ENCODE assay signal across 8 cellular contexts in the genomic region with DNA sequence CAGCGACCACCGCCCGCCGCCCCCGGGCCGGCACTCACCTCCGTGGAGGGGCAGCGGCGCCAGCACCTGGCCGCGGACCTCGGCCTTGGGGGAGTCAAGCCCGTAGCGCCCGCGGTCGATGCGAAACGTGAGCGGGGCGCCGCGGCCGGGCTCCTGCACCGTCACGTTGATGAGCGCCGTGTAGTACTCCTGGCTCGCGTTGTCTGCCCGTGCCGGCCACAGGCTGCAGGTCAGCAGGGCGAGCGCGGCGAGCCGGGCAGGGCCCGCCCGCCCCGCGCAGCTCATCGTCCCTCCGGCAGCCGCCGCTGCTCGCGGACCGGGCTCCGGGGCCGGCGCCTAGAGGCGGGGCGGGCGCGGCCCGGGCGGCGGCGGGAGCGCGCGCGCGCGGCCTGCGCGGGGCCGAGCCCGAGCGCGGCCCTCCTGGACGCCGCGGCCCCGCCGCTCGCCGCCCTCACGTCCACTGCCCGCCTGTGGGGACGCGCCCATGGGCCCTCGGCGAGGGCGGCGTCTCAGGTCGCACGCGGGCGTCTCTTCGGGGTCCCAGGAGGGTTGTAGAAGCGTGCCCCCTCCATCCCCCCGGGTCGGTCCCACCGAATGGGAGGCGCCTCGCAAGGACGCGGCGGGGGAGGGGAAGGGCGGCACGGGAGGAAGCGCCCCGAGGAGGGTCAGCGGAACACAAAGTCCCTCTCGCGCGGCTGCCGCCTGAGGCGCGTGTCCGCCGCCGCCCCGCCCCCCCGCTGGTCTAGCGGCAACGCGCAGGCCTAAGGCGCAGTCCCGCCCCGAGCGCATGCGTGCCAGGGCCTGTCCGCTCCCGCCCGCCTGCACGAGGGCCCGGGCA. TPM values are rescaled to one million over a fixed set of nuclear protein-coding genes. Genes with fewer than 3 reads are reported as not detected.
A peak's percentile ranks its signal among the peaks of the same experiment; 100 is the strongest.
DNase-seq lines count a peak whose midpoint lies in the region; ATAC-seq and TF ChIP-seq lines count a peak whose summit lies in the region.

A gene with protein sequence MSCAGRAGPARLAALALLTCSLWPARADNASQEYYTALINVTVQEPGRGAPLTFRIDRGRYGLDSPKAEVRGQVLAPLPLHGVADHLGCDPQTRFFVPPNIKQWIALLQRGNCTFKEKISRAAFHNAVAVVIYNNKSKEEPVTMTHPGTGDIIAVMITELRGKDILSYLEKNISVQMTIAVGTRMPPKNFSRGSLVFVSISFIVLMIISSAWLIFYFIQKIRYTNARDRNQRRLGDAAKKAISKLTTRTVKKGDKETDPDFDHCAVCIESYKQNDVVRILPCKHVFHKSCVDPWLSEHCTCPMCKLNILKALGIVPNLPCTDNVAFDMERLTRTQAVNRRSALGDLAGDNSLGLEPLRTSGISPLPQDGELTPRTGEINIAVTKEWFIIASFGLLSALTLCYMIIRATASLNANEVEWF (minus strand): TSS at position 342 of the 838 bp plus-strand sequence. CDS start 57 bp downstream, at position 285.

- ATAC-seq in stimulated activated naive CD8-positive, alpha-beta T cell treated with anti-CD3 and anti-CD28 coated beads, Interleukin-15, amount 100 ng/mL, for 72 hours = peak; percentile 90

- H3K9ac ChIP-seq in KMS-11 (peak within 1 kb of the TSS; percentile 61; the same call in 1 of the 2 replicates), SK-N-MC (ENCODE audit: insufficient read length) (peak within 1 kb of the TSS; percentile 89), neural progenitor cell (peak within 1 kb of the TSS; percentile 72)

- H4K20me1 ChIP-seq in KMS-11 (ENCODE audit: insufficient read depth) (no peaks in the 10 kb centered on the region), neural progenitor cell (ENCODE audit: low read depth) (peaks cover 42% of the 10 kb centered on the region)

- H3K9me3 Mint-ChIP-seq in activated naive CD4-positive, alpha-beta T cell treated with anti-CD3 and anti-CD28 coated beads, Interleukin-2, amount 10 ng/mL, durations not matched to agents 7 days and 5 days = peaks cover 3% of the 10 kb centered on the region
- H3K9me3 Mint-ChIP-seq in neural progenitor cell = peaks cover 15% of the 10 kb centered on the region
- peaks cover 4 to 15% of the 10 kb centered on the region in 2 donors for H3K9me3 Mint-ChIP-seq in stimulated activated naive CD8-positive, alpha-beta T cell treated with anti-CD3 and anti-CD28 coated beads, Interleukin-15, amount 100 ng/mL, for 72 hours

- no peaks in the 10 kb centered on the region for H3K36me3 ChIP-seq in KMS-11 (ENCODE audit: insufficient read depth)
- no peaks in the 10 kb centered on the region for H3K36me3 ChIP-seq in SK-N-MC (ENCODE audit: insufficient read depth, low read length)
- H3K36me3 ChIP-seq in neural progenitor cell = no peaks in the 10 kb centered on the region

- TF ChIP-seq CTCF in KMS-11 (conservative IDR thresholded peaks at IDR 0.05; ENCODE audit: low read depth, low read length) = no peak
- TF ChIP-seq CTCF in neural progenitor cell (IDR thresholded peaks at IDR 0.05) = no peak

- H3F3A ChIP-seq in neural progenitor cell (ENCODE audit: low read depth) = peaks cover 38% of the 10 kb centered on the region

- DNase-seq in NK-92 treated with Interleukin-12 subunit alpha and Interleukin-12 subunit beta, amount 100 ng/mL, for 24 hours (lab: John Stamatoyannopoulos, UW) = peak; percentile 78
- no peak for DNase-seq in NK-92 (lab: John Stamatoyannopoulos, UW; ENCODE audit: unreplicated experiment)
- DNase-seq in SK-N-MC (ENCODE audit: low read depth, low spot score) = no peak
- DNase-seq in activated naive CD4-positive, alpha-beta T cell treated with anti-CD3 and anti-CD28 coated beads, Interleukin-2, amount 10 ng/mL, durations not matched to agents 7 days and 5 days = peak; percentile 81
- peak; percentile 89 for DNase-seq in foreskin melanocyte
- DNase-seq in neural progenitor cell (ENCODE audit: low spot score) = peak; percentile 97
- DNase-seq in stimulated activated naive CD8-positive, alpha-beta T cell treated with anti-CD3 and anti-CD28 coated beads, Interleukin-15, amount 100 ng/mL, for 72 hours = peak; percentile 92 to 93

- peak within 1 kb of the TSS; percentile 29; the same call in 1 of the 2 replicates for H3K4me2 ChIP-seq in KMS-11
- peak within 1 kb of the TSS; percentile 88 for H3K4me2 ChIP-seq in neural progenitor cell

- no peak within 1 kb of the TSS for H3K27ac Mint-ChIP-seq in activated naive CD4-positive, alpha-beta T cell treated with anti-CD3 and anti-CD28 coated beads, Interleukin-2, amount 10 ng/mL, durations not matched to agents 7 days and 5 days
- peak within 1 kb of the TSS; percentile 99 for H3K27ac Mint-ChIP-seq in neural progenitor cell
- H3K27ac Mint-ChIP-seq in stimulated activated naive CD8-positive, alpha-beta T cell treated with anti-CD3 and anti-CD28 coated beads, Interleukin-15, amount 100 ng/mL, for 72 hours = peak within 1 kb of the TSS; percentile 48 to 90

- H3K4me1 ChIP-seq in KMS-11 (ENCODE audit: low read depth, poor library complexity, severe bottlenecking) (no peaks in the 10 kb centered on the region), neural progenitor cell (peaks cover 35% of the 10 kb centered on the region)

- no peaks in the 10 kb centered on the region for H3K36me3 Mint-ChIP-seq in activated naive CD4-positive, alpha-beta T cell treated with anti-CD3 and anti-CD28 coated beads, Interleukin-2, amount 10 ng/mL, durations not matched to agents 7 days and 5 days
- H3K36me3 Mint-ChIP-seq in neural progenitor cell = peaks cover 9% of the 10 kb centered on the region

- H3K79me2 ChIP-seq in KMS-11 (ENCODE audit: insufficient read depth, low read depth) = no peaks in the 10 kb centered on the region
- peaks cover 48% of the 10 kb centered on the region for H3K79me2 ChIP-seq in neural progenitor cell (ENCODE audit: low read depth)

- H3K27me3 Mint-ChIP-seq in activated naive CD4-positive, alpha-beta T cell treated with anti-CD3 and anti-CD28 coated beads, Interleukin-2, amount 10 ng/mL, durations not matched to agents 7 days and 5 days = peaks cover 52% of the 10 kb centered on the region
- H3K27me3 Mint-ChIP-seq in neural progenitor cell (ENCODE audit: insufficient read depth, low read depth) = peaks cover 8% of the 10 kb centered on the region
- H3K27me3 Mint-ChIP-seq in stimulated activated naive CD8-positive, alpha-beta T cell treated with anti-CD3 and anti-CD28 coated beads, Interleukin-15, amount 100 ng/mL, for 72 hours = no peaks in the 10 kb centered on the region

- 0 out of 2 replicates have a peak, but pooled peaks cover 2% of the 10 kb centered on the region for H3K27me3 ChIP-seq in KMS-11 (ENCODE audit: insufficient read depth, low read depth)
- H3K27me3 ChIP-seq in neural progenitor cell = peaks cover 17% of the 10 kb centered on the region

- H3K4me3 Mint-ChIP-seq in activated naive CD4-positive, alpha-beta T cell treated with anti-CD3 and anti-CD28 coated beads, Interleukin-2, amount 10 ng/mL, durations not matched to agents 7 days and 5 days = peak within 1 kb of the TSS; percentile 73
- H3K4me3 Mint-ChIP-seq in neural progenitor cell = peak within 1 kb of the TSS; percentile 99
- H3K4me3 Mint-ChIP-seq in stimulated activated naive CD8-positive, alpha-beta T cell treated with anti-CD3 and anti-CD28 coated beads, Interleukin-15, amount 100 ng/mL, for 72 hours = peak within 1 kb of the TSS; percentile 89

- H3K9me3 ChIP-seq in SK-N-MC (ENCODE audit: low read depth, low read length) (peaks cover 8% of the 10 kb centered on the region; the same call in 1 of the 2 replicates), neural progenitor cell (ENCODE audit: low read depth) (peaks cover 9% of the 10 kb centered on the region)

- CTCF ChIA-PET in activated naive CD4-positive, alpha-beta T cell treated with anti-CD3 and anti-CD28 coated beads, Interleukin-2, amount 10 ng/mL, durations not matched to agents 7 days and 5 days (lab: Charles Lee) = no interaction called here

- H3K4me1 Mint-ChIP-seq in activated naive CD4-positive, alpha-beta T cell treated with anti-CD3 and anti-CD28 coated beads, Interleukin-2, amount 10 ng/mL, durations not matched to agents 7 days and 5 days = peaks cover 24% of the 10 kb centered on the region
- H3K4me1 Mint-ChIP-seq in neural progenitor cell = peaks cover 39% of the 10 kb centered on the region
- peaks cover 27% of the 10 kb centered on the region for H3K4me1 Mint-ChIP-seq in stimulated activated naive CD8-positive, alpha-beta T cell treated with anti-CD3 and anti-CD28 coated beads, Interleukin-15, amount 100 ng/mL, for 72 hours

- H3K4me3 ChIP-seq in KMS-11 (IDR thresholded peaks at IDR 0.05; ENCODE audit: insufficient read depth, low read depth, low read length) = no peak within 1 kb of the TSS
- peak within 1 kb of the TSS; percentile 82 for H3K4me3 ChIP-seq in SK-N-MC
- H3K4me3 ChIP-seq in neural progenitor cell = peak within 1 kb of the TSS; percentile 86

- H3K27ac ChIP-seq in KMS-11 = no peak within 1 kb of the TSS; the same call in 1 of the 2 replicates
- H3K27ac ChIP-seq in SK-N-MC = peak within 1 kb of the TSS; percentile 73; the same call in 1 of the 2 replicates
- peak within 1 kb of the TSS; percentile 93 for H3K27ac ChIP-seq in neural progenitor cell

- H2AFZ ChIP-seq in KMS-11 (ENCODE audit: low read depth) = peak within 1 kb of the TSS; percentile 59; the same call in 1 of the 2 replicates
- peak within 1 kb of the TSS; percentile 89 for H2AFZ ChIP-seq in neural progenitor cell (replicated peaks)

RNA-seq across cellular contexts. Expression of the gene that starts here (rescaled TPM):
- 183 and 185 TPM in 2 replicates for total RNA-seq in neural progenitor cell (ENCODE audit: low replicate concordance)

Comparison
In these comparisons a context has a peak if more than half of its experiments do, and no peak if none do; other contexts are left out.
1. DNase-seq: peak in NK-92 treated with Interleukin-12 subunit alpha and Interleukin-12 subunit beta, amount 100 ng/mL, for 24 hours (single experiment), activated naive CD4-positive, alpha-beta T cell treated with anti-CD3 and anti-CD28 coated beads, Interleukin-2, amount 10 ng/mL, durations not matched to agents 7 days and 5 days (single experiment), foreskin melanocyte (single experiment), neural progenitor cell (single experiment) and stimulated activated naive CD8-positive, alpha-beta T cell treated with anti-CD3 and anti-CD28 coated beads, Interleukin-15, amount 100 ng/mL, for 72 hours (2 of 2); none in NK-92 (single experiment) and SK-N-MC (single experiment).
2. Peak in every context shown above with its lines, with median percentiles within 50 percentile points of each other: H3K9ac ChIP-seq and H3K4me3 Mint-ChIP-seq.